Comparison of ENCODE assay signal across 17 cellular contexts in genomic region chr5:56464935-56465756, GRCh38.
A peak's percentile ranks its signal among the peaks of the same experiment; 100 is the strongest.
DNase-seq lines count a peak whose midpoint lies in the region; ATAC-seq, FAIRE-seq and TF ChIP-seq lines count a peak whose summit lies in the region.
"Had no signal": no experiment of that assay in that cellular context is flagged by ENCODE, and none has a peak within 500 bp of the region (broad histone marks: within the 10 kb centered on the region; RNA-seq: fewer than 3 reads in every experiment).

No MANE protein-coding gene starts in this region.

- H2AK5ac ChIP-seq in IMR-90 (ENCODE audit: low read depth, low read length) = peak overlapping the region; percentile 82

- intact Hi-C loops in IMR-90 (cut with micrococcal nuclease) = no loop called here

- H4K20me1 ChIP-seq in IMR-90 (ENCODE audit: insufficient read depth, low read length) = no peaks in the 10 kb centered on the region
- no peaks in the 10 kb centered on the region for H4K20me1 ChIP-seq in fibroblast of lung (ENCODE audit: control insufficient read depth, extremely low read depth, insufficient read depth, low read length)

- peak overlapping the region; percentile 40; the same call in 1 of the 2 replicates for H3K56ac ChIP-seq in IMR-90 (ENCODE audit: extremely low read depth, insufficient read depth, low read length)

- TF ChIP-seq RAD21 in A549 (conservative IDR thresholded peaks at IDR 0.05 in 1 of 2, IDR thresholded peaks at IDR 0.05 in 1 of 2) (0 out of 5 replicates have a peak, but pooled peaks of 1 of the 2 experiments have one; percentile 11), IMR-90 (IDR thresholded peaks at IDR 0.05; ENCODE audit: low read length) (no peak)

- no TSS peak for BruUV-seq in IMR-90 (replicated peaks; lab: Mats Ljungman, UMichigan)

- no peak for TF ChIP-seq CTCF in A549 (IDR thresholded peaks at IDR 0.05)
- no peak for TF ChIP-seq CTCF in IMR-90 (conservative IDR thresholded peaks at IDR 0.05; ENCODE audit: low read depth, low read length)
- no peak for TF ChIP-seq CTCF in fibroblast of lung (conservative IDR thresholded peaks at IDR 0.05 in 1 of 2, IDR thresholded peaks at IDR 0.05 in 1 of 2; ENCODE audit: low read depth in 1 of 2, low read length in 2 of 2)
- TF ChIP-seq CTCF in lung (IDR thresholded peaks at IDR 0.05; ENCODE audit: control extremely low read depth, extremely low read depth) = no peak

- TF ChIP-seq POLR2A in A549 (IDR thresholded peaks at IDR 0.05; ENCODE audit: low read length) (no peak), IMR-90 (IDR thresholded peaks at IDR 0.05; ENCODE audit: low read depth, low read length) (no peak)

- peak overlapping the region; percentile 77 for H4K91ac ChIP-seq in IMR-90 (ENCODE audit: insufficient read depth, low read depth, low read length)

- peak; percentile 21 to 46; a peak in 3 of 6 replicates for ATAC-seq in A549
- ATAC-seq in IMR-90 (ENCODE audit: low read depth) = no peak
- no peak for ATAC-seq in lung (ENCODE audit: insufficient read depth, low FRiP score)
- ATAC-seq in HG02588 (IDR thresholded peaks at IDR 0.05; ENCODE audit: unreplicated experiment) = no peak
- no peak for ATAC-seq in HG02623 (IDR thresholded peaks at IDR 0.05; ENCODE audit: unreplicated experiment)

- peaks cover 33% of the 10 kb centered on the region for H3K4me1 ChIP-seq in A549
- H3K4me1 ChIP-seq in IMR-90 (ENCODE audit: control insufficient read depth, insufficient read depth, low read length) = peaks cover 18% of the 10 kb centered on the region
- H3K4me1 ChIP-seq in fibroblast of lung (ENCODE audit: control insufficient read depth, extremely low read depth, insufficient read depth, low read length) = peaks cover 2% of the 10 kb centered on the region
- H3K4me1 ChIP-seq in lung (ENCODE audit: control insufficient read depth in 2 of 2, insufficient read depth in 2 of 2, low read length in 2 of 2) = peaks cover 5 to 7% of the 10 kb centered on the region in 2 donors

- H2AK9ac ChIP-seq in IMR-90 (replicated peaks; ENCODE audit: low read depth, low read length, poor library complexity) = no peak overlapping the region

- dilution Hi-C loops in IMR-90 (cut with HindIII; ENCODE audit: low sequenced_read_pairs, unreplicated experiment) = no loop called here

- H3K27ac ChIP-seq in A549 (peak overlapping the region; percentile 39 to 56), IMR-90 (ENCODE audit: insufficient read depth, low read length) (peak overlapping the region; percentile 31; the same call in 1 of the 2 replicates), fibroblast of lung (ENCODE audit: insufficient read depth, low read length) (no peak overlapping the region), lung (ENCODE audit: low read depth in 1 of 2, low read length in 1 of 2) (peak overlapping the region; percentile 49 to 77)
- H3K27ac ChIP-seq: epithelial cell of prostate, neutrophil had no signal

- H3K36me3 ChIP-seq in IMR-90 (ENCODE audit: control insufficient read depth, insufficient read depth, low read length) (no peaks in the 10 kb centered on the region), fibroblast of lung (ENCODE audit: control insufficient read depth, insufficient read depth, low read length) (no peaks in the 10 kb centered on the region), lung (ENCODE audit: control insufficient read depth in 2 of 2, insufficient read depth in 2 of 2, low read length in 2 of 2) (no peaks in the 10 kb centered on the region)
- H3K36me3 ChIP-seq: neutrophil, sigmoid colon had no signal

- 42% methylated on average over 9 of the region's 9 CpGs for WGBS in A549 (ENCODE audit: missing lambda C conversion rate)
- no CpG with 5 or more reads among the region's 9 CpGs for WGBS in IMR-90 (ENCODE audit: extremely low coverage in 2 of 2, insufficient read length in 1 of 2), 2 experiments
- 49 to 54% methylated on average over 9 of the region's 9 CpGs for WGBS in lung, 2 donors

- H3K9me3 ChIP-seq in A549 (no peaks in the 10 kb centered on the region), IMR-90 (ENCODE audit: control insufficient read depth, insufficient read depth, low read length) (no peaks in the 10 kb centered on the region), fibroblast of lung (ENCODE audit: control insufficient read depth, insufficient read depth, low read depth, low read length) (no peaks in the 10 kb centered on the region), lung (ENCODE audit: control insufficient read depth in 2 of 2, insufficient read depth in 1 of 2, low read length in 1 of 2) (no peaks in the 10 kb centered on the region)
- H3K9me3 ChIP-seq: neutrophil, sigmoid colon had no signal

- H3K9ac ChIP-seq in IMR-90 (ENCODE audit: low read depth, low read length) (no peak overlapping the region), fibroblast of lung (ENCODE audit: insufficient read depth, low read length) (no peak overlapping the region)

- in situ Hi-C loops in IMR-90 (cut with MboI; ENCODE audit: low sequenced_read_pairs) = no loop called here

- CTCF ChIA-PET in A549 (lab: Yijun Ruan, JAX) = no interaction called here
- CTCF ChIA-PET in IMR-90 (lab: Yijun Ruan, JAX) = interaction anchor here (0.7 kb wide), 1 partner anchor 29 kb away, joined by 7 read pairs; no protein-coding TSS in a partner anchor

- H2AFZ ChIP-seq in IMR-90 (replicated peaks; ENCODE audit: low read length, poor library complexity) = peak overlapping the region; percentile 75
- H2AFZ ChIP-seq in fibroblast of lung (ENCODE audit: low read length) = peak overlapping the region; percentile 11

- H3K27me3 ChIP-seq in IMR-90 (ENCODE audit: control insufficient read depth, insufficient read depth, low read length) = no peaks in the 10 kb centered on the region
- peaks cover 2% of the 10 kb centered on the region for H3K27me3 ChIP-seq in fibroblast of lung (ENCODE audit: control insufficient read depth, insufficient read depth, low read length)
- H3K27me3 ChIP-seq in lung (ENCODE audit: control insufficient read depth, insufficient read depth) = no peaks in the 10 kb centered on the region
- H3K27me3 ChIP-seq: neutrophil, sigmoid colon had no signal

- peak overlapping the region; percentile 62 for H4K5ac ChIP-seq in IMR-90 (ENCODE audit: low read depth, low read length)

- POLR2A ChIA-PET in A549 (lab: Yijun Ruan, JAX) (no interaction called here), IMR-90 (lab: Charles Lee; ENCODE audit: unreplicated experiment) (no interaction called here)

- H3K18ac ChIP-seq in IMR-90 (ENCODE audit: low read depth, low read length) = peak overlapping the region; percentile 62

- 0 out of 3 replicates have a peak overlapping the region, but pooled peaks have one; percentile 5 for H3K4me3 ChIP-seq in A549
- H3K4me3 ChIP-seq in IMR-90 (ENCODE audit: insufficient read depth, low read depth, low read length) = no peak overlapping the region
- H3K4me3 ChIP-seq in fibroblast of lung (replicated peaks in 1 of 4; ENCODE audit: control extremely low read depth in 1 of 4, insufficient read depth in 1 of 4, low read depth in 3 of 4, low read length in 4 of 4) = no peak overlapping the region
- H3K4me3 ChIP-seq in lung = no peak overlapping the region
- H3K4me3 ChIP-seq: coronary artery, sigmoid colon had no signal

- H3K14ac ChIP-seq in IMR-90 (replicated peaks; ENCODE audit: low read depth, low read length) = peak overlapping the region; percentile 87

- H3K79me1 ChIP-seq in IMR-90 (ENCODE audit: low read depth in 1 of 2, low read length in 2 of 2) = no peaks in the 10 kb centered on the region

- no peak for TF ChIP-seq EP300 in A549 (IDR thresholded peaks at IDR 0.05)

- H2BK120ac ChIP-seq in IMR-90 (ENCODE audit: low read depth, low read length) = peak overlapping the region; percentile 89

- peak; percentile 76 for FAIRE-seq in A549 (lab: Jason Lieb, UNC)
- FAIRE-seq: islet of Langerhans had no signal

- peak in 1 of 2 experiments; percentile 55 for DNase-seq in A549 (ENCODE audit: low read depth in 1 of 2, low spot score in 1 of 2)
- DNase-seq in IMR-90 = no peak
- no peak for DNase-seq in fibroblast of lung (ENCODE audit: low read depth in 2 of 2)
- DNase-seq in lung (ENCODE audit: low spot score) = no peak
- no peak for DNase-seq in NAMALWA (ENCODE audit: low spot score)
- no peak for DNase-seq in activated naive CD4-positive, alpha-beta T cell treated with Interleukin-2 at 50 U/mL for 16 hours
- DNase-seq: activated CD4-positive, CD25-positive, alpha-beta regulatory T cell treated with anti-CD3 and anti-CD28 coated beads, Interleukin-2, amount 50 U/mL, for 72 hours; NCI-H2029 treated with DMSO at 0.1 percent for 48 hours; NCI-H524 treated with DMSO at 0.1 percent for 48 hours; OCI-M1; sigmoid colon had no signal

- H3K23ac ChIP-seq in IMR-90 (ENCODE audit: low read depth, low read length) = peak overlapping the region; percentile 65

- peak overlapping the region; percentile 82 for H3K4ac ChIP-seq in IMR-90 (ENCODE audit: low read depth, low read length)

- no peaks in the 10 kb centered on the region for H3K79me2 ChIP-seq in fibroblast of lung (ENCODE audit: control insufficient read depth, insufficient read depth, low read length)

- H4K8ac ChIP-seq in IMR-90 (ENCODE audit: low read depth in 2 of 2, low read length in 2 of 2) = peak overlapping the region; percentile 2 to 83; a peak in 3 of 4 replicates

- peaks cover 19% of the 10 kb centered on the region for H3K9me1 ChIP-seq in IMR-90 (ENCODE audit: insufficient read depth, low read length)

- H3K4me2 ChIP-seq in A549 (peak overlapping the region; percentile 60), IMR-90 (ENCODE audit: low read depth, low read length) (peak overlapping the region; percentile 28; the same call in 1 of the 2 replicates), fibroblast of lung (ENCODE audit: extremely low read depth, insufficient read depth, low read length) (no peak overlapping the region)

- peak overlapping the region; percentile 85 for H2BK20ac ChIP-seq in IMR-90 (ENCODE audit: low read depth, low read length)

- peak overlapping the region; percentile 41 for H2BK5ac ChIP-seq in IMR-90 (ENCODE audit: low read depth, low read length, poor library complexity, severe bottlenecking)

- peak overlapping the region; percentile 95; the same call in 2 of the 3 replicates for H2BK15ac ChIP-seq in IMR-90 (ENCODE audit: low read depth, low read length)

TF ChIP-seq in A549, 52 proteins besides CTCF, POLR2A, EP300 and RAD21 (continues in another document):
- TF ChIP-seq PHF8 (IDR thresholded peaks at IDR 0.05; ENCODE audit: borderline replicate concordance, low read depth) (no peak), SMC3 (IDR thresholded peaks at IDR 0.05) (no peak), CBX8 (IDR thresholded peaks at IDR 0.05) (no peak), JUN (IDR thresholded peaks at IDR 0.05) (no peak), CEBPB (IDR thresholded peaks at IDR 0.05) (peak in 1 of 2 experiments; percentile 51; a peak in 1 of 4 replicates)

TF ChIP-seq in IMR-90, 13 proteins besides CTCF, POLR2A, EP300 and RAD21:
- TF ChIP-seq RCOR1 (IDR thresholded peaks at IDR 0.05; ENCODE audit: insufficient replicate concordance, low read length) = no peak
- TF ChIP-seq MXI1 (IDR thresholded peaks at IDR 0.05; ENCODE audit: borderline replicate concordance, low read depth, low read length) = no peak
- TF ChIP-seq MAFK (IDR thresholded peaks at IDR 0.05; ENCODE audit: low read depth, low read length) = no peak
- 0 out of 2 replicates have a peak, but pooled peaks have one; percentile 12 for TF ChIP-seq CEBPB (IDR thresholded peaks at IDR 0.05; ENCODE audit: low read depth, low read length)
- no peak for TF ChIP-seq RFX5 (IDR thresholded peaks at IDR 0.05; ENCODE audit: low read depth, low read length)

Comparison
In these comparisons a context has a peak if more than half of its experiments do, and no peak if none do; other contexts are left out.
1. ATAC-seq: peak in A549 (2 of 2); none in IMR-90 (single experiment), lung (single experiment), HG02588 (single experiment) and HG02623 (single experiment).